In genomic region chr9:89497978-89498844, GRCh38 we compare ENCODE assay signal across 8 cellular contexts. TPM values are rescaled to one million over a fixed set of nuclear protein-coding genes. Genes with fewer than 3 reads are reported as not detected.
DNase-seq lines count a peak whose midpoint lies in the region; ATAC-seq, FAIRE-seq and TF ChIP-seq lines count a peak whose summit lies in the region.

SEMA4D (minus strand) TSS chr9:89498113; CDS start chr9:89405456, 92,657 bp downstream.

- H4K8ac ChIP-seq in H1 (ENCODE audit: extremely low read depth, insufficient read depth, low read length), result no peak within 1 kb of the TSS; the same call in 1 of the 2 replicates

- peak within 1 kb of the TSS; percentile 82; the same call in 1 of the 2 replicates for H2BK20ac ChIP-seq in H1 (ENCODE audit: low read length)

- H3K27me3 ChIP-seq in H1 (replicated peaks in 1 of 4; ENCODE audit: control insufficient read depth in 3 of 4, extremely low read depth in 1 of 4, insufficient read depth in 3 of 4, low read length in 3 of 4), result no peaks in the 10 kb centered on the region

- TF ChIP-seq CTCF in H1 (IDR thresholded peaks at IDR 0.05; ENCODE audit: control extremely low read depth in 1 of 3, insufficient read depth in 1 of 3, low read depth in 1 of 3, low read length in 3 of 3), result no peak

- peak within 1 kb of the TSS; percentile 77; the same call in 1 of the 2 replicates for H2BK12ac ChIP-seq in H1 (ENCODE audit: low read depth, low read length)

- peaks cover 8% of the 10 kb centered on the region for H3K79me1 ChIP-seq in H1 (ENCODE audit: low read depth, low read length)

- CTCF ChIA-PET in activated CD4-positive, alpha-beta T cell treated with anti-CD3 and anti-CD28 coated beads for 36 hours (lab: Charles Lee), result interaction anchor here (0.6 to 1.8 kb wide), 5 partner anchors 8 to 50 kb away, joined by 3 to 23 read pairs (median 3); no protein-coding TSS in a partner anchor
- CTCF ChIA-PET in H1 (lab: Charles Lee; ENCODE audit: partially characterized antibody), result interaction anchor here (0.9 to 1.7 kb wide), 3 partner anchors 60 to 69 kb away, joined by 3 to 8 read pairs (median 4); no protein-coding TSS in a partner anchor

- no peak for TF ChIP-seq RAD21 in H1 (IDR thresholded peaks at IDR 0.05 in 1 of 2, conservative IDR thresholded peaks at IDR 0.05 in 1 of 2; ENCODE audit: low read depth in 2 of 2, low read length in 2 of 2)

- no peak for FAIRE-seq in H1 (lab: Jason Lieb, UNC)

- WGBS in H1 (ENCODE audit: extremely low coverage in 1 of 2, insufficient coverage in 1 of 2, insufficient read length in 1 of 2, insufficient replicate concordance in 2 of 2, low coverage in 1 of 2, low lambda C conversion rate in 2 of 2, missing lambda C conversion rate in 1 of 2), 2 experiments, result 45 to 100% methylated on average over 1 to 8 of the region's 42 CpGs

- peak; percentile 87 for DNase-seq in GDM1 (lab: John Stamatoyannopoulos, UW)
- peak; percentile 86 for DNase-seq in NCI-H2171 (lab: John Stamatoyannopoulos, UW)
- DNase-seq in activated CD4-positive, alpha-beta T cell treated with anti-CD3 and anti-CD28 coated beads for 36 hours, result peak; percentile 85
- peak; percentile 21 to 78 for DNase-seq in H1 (ENCODE audit: low read depth in 1 of 2, low spot score in 2 of 2)
- no peak for DNase-seq in memory B cell (ENCODE audit: low spot score in 2 of 2)
- DNase-seq in stimulated activated naive B cell treated with anti-CD40 and anti-IgM and Interleukin-4, amounts not matched to agents 10 μg/mL and 1 μg/mL and 100 μg/mL, for 72 hours, result no peak

- TF ChIP-seq POLR2A in H1 (IDR thresholded peaks at IDR 0.05; ENCODE audit: control extremely low read depth in 1 of 2, low read depth in 2 of 2, low read length in 2 of 2), result no peak

- H3K4me1 Mint-ChIP-seq in activated CD4-positive, alpha-beta T cell treated with anti-CD3 and anti-CD28 coated beads for 36 hours, result peaks cover 75% of the 10 kb centered on the region
- H3K4me1 Mint-ChIP-seq in memory B cell, result peaks cover 64% of the 10 kb centered on the region
- peaks cover 48 to 67% of the 10 kb centered on the region in 2 donors for H3K4me1 Mint-ChIP-seq in stimulated activated naive B cell treated with anti-CD40 and anti-IgM and Interleukin-4, amounts not matched to agents 10 μg/mL and 1 μg/mL and 100 μg/mL, for 72 hours

- H2AFZ ChIP-seq in H1 (ENCODE audit: low read length), result peak within 1 kb of the TSS; percentile 76; the same call in 1 of the 2 replicates

- no peak within 1 kb of the TSS for H3K14ac ChIP-seq in H1 (ENCODE audit: insufficient read length)

- H2BK15ac ChIP-seq in H1 (ENCODE audit: low read length), result peak within 1 kb of the TSS; percentile 99; the same call in 1 of the 2 replicates

- H3K23ac ChIP-seq in H1 (ENCODE audit: insufficient read length), result no peak within 1 kb of the TSS

- H3K27ac Mint-ChIP-seq in activated CD4-positive, alpha-beta T cell treated with anti-CD3 and anti-CD28 coated beads for 36 hours, result peak within 1 kb of the TSS; percentile 91
- H3K27ac Mint-ChIP-seq in memory B cell, result peak within 1 kb of the TSS; percentile 87
- peak within 1 kb of the TSS; percentile 94 for H3K27ac Mint-ChIP-seq in stimulated activated naive B cell treated with anti-CD40 and anti-IgM and Interleukin-4, amounts not matched to agents 10 μg/mL and 1 μg/mL and 100 μg/mL, for 72 hours

- peak within 1 kb of the TSS; percentile 36 for H4K91ac ChIP-seq in H1 (replicated peaks; ENCODE audit: insufficient read length, low read length)

- H3K36me3 Mint-ChIP-seq in activated CD4-positive, alpha-beta T cell treated with anti-CD3 and anti-CD28 coated beads for 36 hours (ENCODE audit: low read depth), result peaks cover 22% of the 10 kb centered on the region
- peaks cover 2% of the 10 kb centered on the region for H3K36me3 Mint-ChIP-seq in memory B cell
- peaks cover 5 to 14% of the 10 kb centered on the region in 2 donors for H3K36me3 Mint-ChIP-seq in stimulated activated naive B cell treated with anti-CD40 and anti-IgM and Interleukin-4, amounts not matched to agents 10 μg/mL and 1 μg/mL and 100 μg/mL, for 72 hours

- peak within 1 kb of the TSS; percentile 90; the same call in 1 of the 2 replicates for H2AK5ac ChIP-seq in H1 (ENCODE audit: low read depth, low read length)

- intact Hi-C loops in activated CD4-positive, alpha-beta T cell treated with anti-CD3 and anti-CD28 coated beads for 36 hours (cut with DNase I, micrococcal nuclease), result loop anchor here (1.0 to 2.0 kb wide), 8 partner anchors 15 to 180 kb away; partner anchors contain the start of gene SECISBP2 (in 1 of the 2)

- no peaks in the 10 kb centered on the region for H3K9me3 Mint-ChIP-seq in activated CD4-positive, alpha-beta T cell treated with anti-CD3 and anti-CD28 coated beads for 36 hours (ENCODE audit: low read depth)
- no peaks in the 10 kb centered on the region for H3K9me3 Mint-ChIP-seq in memory B cell
- no peaks in the 10 kb centered on the region for H3K9me3 Mint-ChIP-seq in stimulated activated naive B cell treated with anti-CD40 and anti-IgM and Interleukin-4, amounts not matched to agents 10 μg/mL and 1 μg/mL and 100 μg/mL, for 72 hours

- no peaks in the 10 kb centered on the region for H3K27me3 Mint-ChIP-seq in activated CD4-positive, alpha-beta T cell treated with anti-CD3 and anti-CD28 coated beads for 36 hours
- H3K27me3 Mint-ChIP-seq in memory B cell, result no peaks in the 10 kb centered on the region
- no peaks in the 10 kb centered on the region for H3K27me3 Mint-ChIP-seq in stimulated activated naive B cell treated with anti-CD40 and anti-IgM and Interleukin-4, amounts not matched to agents 10 μg/mL and 1 μg/mL and 100 μg/mL, for 72 hours

- H4K20me1 ChIP-seq in H1 (replicated peaks in 1 of 2; ENCODE audit: control insufficient read depth in 1 of 2, insufficient read depth in 2 of 2, low read length in 2 of 2), result peaks cover 7 to 19% of the 10 kb centered on the region in 2 experiments

- H3K18ac ChIP-seq in H1 (ENCODE audit: extremely low read depth, low read length), result peak within 1 kb of the TSS; percentile 98

- H3K4me1 ChIP-seq in H1 (replicated peaks in 1 of 4; ENCODE audit: control insufficient read depth in 3 of 4, insufficient read depth in 4 of 4, low read length in 3 of 4), result peaks cover 14 to 42% (median 28%) of the 10 kb centered on the region in 4 experiments

- H3K23me2 ChIP-seq in H1 (ENCODE audit: low read depth, low read length), result peaks cover 4% of the 10 kb centered on the region; the same call in 1 of the 2 replicates

- peak; percentile 39 for ATAC-seq in HG02571 (IDR thresholded peaks at IDR 0.05; ENCODE audit: unreplicated experiment)
- peak; percentile 38 for ATAC-seq in activated CD4-positive, alpha-beta T cell treated with anti-CD3 and anti-CD28 coated beads for 36 hours
- peak; percentile 37 for ATAC-seq in memory B cell (ENCODE audit: low read depth)
- ATAC-seq in stimulated activated naive B cell treated with anti-CD40 and anti-IgM and Interleukin-4, amounts not matched to agents 10 μg/mL and 1 μg/mL and 100 μg/mL, for 72 hours (replicated peaks), result peak; percentile 36 to 38
- ATAC-seq in GM18870 (IDR thresholded peaks at IDR 0.05; ENCODE audit: unreplicated experiment), result no peak

- peaks cover 11 to 40% of the 10 kb centered on the region in 2 experiments for H3K79me2 ChIP-seq in H1 (ENCODE audit: control insufficient read depth in 1 of 2, insufficient read depth in 2 of 2, low read length in 2 of 2)

- POLR2A ChIA-PET in activated CD4-positive, alpha-beta T cell treated with anti-CD3 and anti-CD28 coated beads for 36 hours (lab: Charles Lee), result no interaction called here
- POLR2A ChIA-PET in H1 (lab: Charles Lee; ENCODE audit: partially characterized antibody), result no interaction called here

- no peak within 1 kb of the TSS for H4K5ac ChIP-seq in H1 (ENCODE audit: insufficient read length, low read depth, low read length)

- no peaks in the 10 kb centered on the region for H3K9me3 ChIP-seq in H1 (ENCODE audit: insufficient read depth in 2 of 2, low read depth in 1 of 2, low read length in 1 of 2)

- TF ChIP-seq EP300 in H1 (IDR thresholded peaks at IDR 0.05; ENCODE audit: borderline replicate concordance in 1 of 2, low read depth in 2 of 2, low read length in 2 of 2), result no peak

- peak within 1 kb of the TSS; percentile 35 for H3K56ac ChIP-seq in H1 (replicated peaks; ENCODE audit: insufficient read length, low read depth, low read length)

- peak within 1 kb of the TSS; percentile 89 for H3K4me3 Mint-ChIP-seq in activated CD4-positive, alpha-beta T cell treated with anti-CD3 and anti-CD28 coated beads for 36 hours
- H3K4me3 Mint-ChIP-seq in memory B cell, result peak within 1 kb of the TSS; percentile 94
- H3K4me3 Mint-ChIP-seq in stimulated activated naive B cell treated with anti-CD40 and anti-IgM and Interleukin-4, amounts not matched to agents 10 μg/mL and 1 μg/mL and 100 μg/mL, for 72 hours, result peak within 1 kb of the TSS; percentile 88 to 92

- no peak within 1 kb of the TSS for H2BK120ac ChIP-seq in H1 (replicated peaks; ENCODE audit: low read depth, low read length)

- H3K36me3 ChIP-seq in H1 (ENCODE audit: control insufficient read depth in 2 of 4, insufficient read depth in 4 of 4, low read length in 3 of 4), result no peaks in the 10 kb centered on the region

- H2BK5ac ChIP-seq in H1 (ENCODE audit: low read depth, low read length), result peak within 1 kb of the TSS; percentile 54; the same call in 1 of the 2 replicates

- H3K27ac ChIP-seq in H1 (ENCODE audit: low read depth, low read length), result peak within 1 kb of the TSS; percentile 12; the same call in 1 of the 2 replicates

- H3K9ac ChIP-seq in H1 (replicated peaks in 1 of 4; ENCODE audit: extremely low read depth in 1 of 4, low read depth in 3 of 4, low read length in 3 of 4), result peak within 1 kb of the TSS in 3 of 4 experiments; percentile 21 to 81 (median 51); a peak in 3 of 7 replicates

- peak within 1 kb of the TSS; percentile 55 to 90 (median 66) for H3K4me3 ChIP-seq in H1 (ENCODE audit: extremely low read depth in 1 of 4, insufficient read depth in 2 of 4, low read depth in 3 of 4, low read length in 4 of 4)

- peak within 1 kb of the TSS; percentile 7 for H3K4ac ChIP-seq in H1 (replicated peaks; ENCODE audit: insufficient read length, low read depth, low read length)

- peak within 1 kb of the TSS; percentile 68 to 70 for H3K4me2 ChIP-seq in H1 (ENCODE audit: insufficient read depth in 1 of 2, low read depth in 2 of 2, low read length in 2 of 2)

TF ChIP-seq in H1, 55 proteins besides CTCF, POLR2A, EP300 and RAD21 (continues in another document):
- TF ChIP-seq EGR1 (IDR thresholded peaks at IDR 0.05; ENCODE audit: borderline replicate concordance, low read depth, low read length), result no peak

RNA-seq across cellular contexts. Expression of gene SEMA4D, which starts in this region (rescaled TPM):
- 100 to 1,000 TPM; 215 to 226 TPM for total RNA-seq in activated CD4-positive, alpha-beta T cell treated with anti-CD3 and anti-CD28 coated beads for 36 hours
- 63.1 and 70.4 TPM in 2 replicates for total RNA-seq in H1 (2021; fragmentation: NEBNext Ultra II Directional; extraction: Animal tissue kit (Norgen Biotek cat#: 25700))
- 21.0 and 34.3 TPM in 2 replicates for polyA plus RNA-seq in H1 (2011; rRNA removed)
- polyA plus RNA-seq in H1 (2011; cell fraction: cytosol; rRNA removed), result 22.5 TPM
- 77.9 TPM for polyA plus RNA-seq in H1 (2011; cell fraction: nucleus; rRNA removed)
- 37.1 to 43.6 TPM (median 42.0 TPM) in 4 replicates for polyA plus RNA-seq in H1 (2012, experiment 1 of 2)
- 17.8 TPM for polyA plus RNA-seq in H1 (2012, experiment 2 of 2)
- polyA plus RNA-seq in H1 (2013, experiment 1 of 2), result 49.6 TPM
- polyA plus RNA-seq in H1 (2013, experiment 2 of 2), result 47.0 TPM
- 28.5 and 31.1 TPM in 2 replicates for polyA minus RNA-seq in H1 (2011; rRNA and poly(A)+ RNA removed)
- 39.3 TPM for polyA minus RNA-seq in H1 (2011; cell fraction: cytosol; rRNA and poly(A)+ RNA removed)
- 60.8 TPM for polyA minus RNA-seq in H1 (2011; cell fraction: nucleus; rRNA and poly(A)+ RNA removed)

Comparison
In these comparisons a context has a peak if more than half of its experiments do, and no peak if none do; other contexts are left out.
1. DNase-seq: peak in GDM1 (single experiment), NCI-H2171 (single experiment), activated CD4-positive, alpha-beta T cell treated with anti-CD3 and anti-CD28 coated beads for 36 hours (single experiment) and H1 (2 of 2); none in memory B cell (0 of 2) and stimulated activated naive B cell treated with anti-CD40 and anti-IgM and Interleukin-4, amounts not matched to agents 10 μg/mL and 1 μg/mL and 100 μg/mL, for 72 hours (single experiment).
2. Peak in every context shown above with its lines, with median percentiles within 50 percentile points of each other: H3K27ac Mint-ChIP-seq and H3K4me3 Mint-ChIP-seq.